ENCODE assay signal across 1 cellular context in the genomic region with DNA sequence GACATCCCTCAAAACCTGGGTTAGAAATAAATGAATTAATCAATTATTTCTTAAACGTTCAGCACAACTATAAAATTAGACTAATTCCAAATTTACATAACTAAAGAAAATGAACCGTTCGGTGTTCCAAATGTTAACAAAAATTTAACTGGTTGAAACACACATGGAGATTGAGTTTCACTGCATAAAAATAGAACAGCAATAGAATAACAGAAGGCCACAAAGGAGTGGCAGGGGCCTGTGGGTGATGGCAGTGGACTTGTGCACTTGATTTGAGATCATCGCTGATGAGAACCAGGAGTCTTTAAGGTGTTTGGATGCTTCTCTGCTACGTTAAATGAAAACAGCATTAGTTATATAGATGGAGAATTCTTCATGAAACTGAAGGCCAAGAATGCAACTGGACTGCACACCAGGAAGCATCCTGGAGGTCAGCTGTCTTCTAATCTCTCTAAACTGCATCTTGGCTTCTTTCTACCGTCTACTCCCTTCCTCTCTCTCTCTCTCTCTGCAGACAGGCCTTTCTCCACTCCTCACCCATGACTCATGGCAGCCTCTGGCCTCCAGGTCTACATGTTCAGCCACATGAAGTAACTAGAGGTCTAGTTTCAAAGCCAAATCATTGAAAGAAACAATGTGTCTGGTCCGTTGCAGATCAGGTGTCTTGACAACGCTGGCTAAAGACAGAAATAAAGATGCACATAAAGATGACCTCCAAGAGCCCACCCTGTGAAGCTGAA.
TF ChIP-seq lines count a peak whose summit lies in the region.

No MANE protein-coding gene starts in this region.

TF ChIP-seq in GM23338, 12 proteins besides CTCF, POLR2A, EP300 and RAD21 (continued from another document):
- TF ChIP-seq, protein P1, sequence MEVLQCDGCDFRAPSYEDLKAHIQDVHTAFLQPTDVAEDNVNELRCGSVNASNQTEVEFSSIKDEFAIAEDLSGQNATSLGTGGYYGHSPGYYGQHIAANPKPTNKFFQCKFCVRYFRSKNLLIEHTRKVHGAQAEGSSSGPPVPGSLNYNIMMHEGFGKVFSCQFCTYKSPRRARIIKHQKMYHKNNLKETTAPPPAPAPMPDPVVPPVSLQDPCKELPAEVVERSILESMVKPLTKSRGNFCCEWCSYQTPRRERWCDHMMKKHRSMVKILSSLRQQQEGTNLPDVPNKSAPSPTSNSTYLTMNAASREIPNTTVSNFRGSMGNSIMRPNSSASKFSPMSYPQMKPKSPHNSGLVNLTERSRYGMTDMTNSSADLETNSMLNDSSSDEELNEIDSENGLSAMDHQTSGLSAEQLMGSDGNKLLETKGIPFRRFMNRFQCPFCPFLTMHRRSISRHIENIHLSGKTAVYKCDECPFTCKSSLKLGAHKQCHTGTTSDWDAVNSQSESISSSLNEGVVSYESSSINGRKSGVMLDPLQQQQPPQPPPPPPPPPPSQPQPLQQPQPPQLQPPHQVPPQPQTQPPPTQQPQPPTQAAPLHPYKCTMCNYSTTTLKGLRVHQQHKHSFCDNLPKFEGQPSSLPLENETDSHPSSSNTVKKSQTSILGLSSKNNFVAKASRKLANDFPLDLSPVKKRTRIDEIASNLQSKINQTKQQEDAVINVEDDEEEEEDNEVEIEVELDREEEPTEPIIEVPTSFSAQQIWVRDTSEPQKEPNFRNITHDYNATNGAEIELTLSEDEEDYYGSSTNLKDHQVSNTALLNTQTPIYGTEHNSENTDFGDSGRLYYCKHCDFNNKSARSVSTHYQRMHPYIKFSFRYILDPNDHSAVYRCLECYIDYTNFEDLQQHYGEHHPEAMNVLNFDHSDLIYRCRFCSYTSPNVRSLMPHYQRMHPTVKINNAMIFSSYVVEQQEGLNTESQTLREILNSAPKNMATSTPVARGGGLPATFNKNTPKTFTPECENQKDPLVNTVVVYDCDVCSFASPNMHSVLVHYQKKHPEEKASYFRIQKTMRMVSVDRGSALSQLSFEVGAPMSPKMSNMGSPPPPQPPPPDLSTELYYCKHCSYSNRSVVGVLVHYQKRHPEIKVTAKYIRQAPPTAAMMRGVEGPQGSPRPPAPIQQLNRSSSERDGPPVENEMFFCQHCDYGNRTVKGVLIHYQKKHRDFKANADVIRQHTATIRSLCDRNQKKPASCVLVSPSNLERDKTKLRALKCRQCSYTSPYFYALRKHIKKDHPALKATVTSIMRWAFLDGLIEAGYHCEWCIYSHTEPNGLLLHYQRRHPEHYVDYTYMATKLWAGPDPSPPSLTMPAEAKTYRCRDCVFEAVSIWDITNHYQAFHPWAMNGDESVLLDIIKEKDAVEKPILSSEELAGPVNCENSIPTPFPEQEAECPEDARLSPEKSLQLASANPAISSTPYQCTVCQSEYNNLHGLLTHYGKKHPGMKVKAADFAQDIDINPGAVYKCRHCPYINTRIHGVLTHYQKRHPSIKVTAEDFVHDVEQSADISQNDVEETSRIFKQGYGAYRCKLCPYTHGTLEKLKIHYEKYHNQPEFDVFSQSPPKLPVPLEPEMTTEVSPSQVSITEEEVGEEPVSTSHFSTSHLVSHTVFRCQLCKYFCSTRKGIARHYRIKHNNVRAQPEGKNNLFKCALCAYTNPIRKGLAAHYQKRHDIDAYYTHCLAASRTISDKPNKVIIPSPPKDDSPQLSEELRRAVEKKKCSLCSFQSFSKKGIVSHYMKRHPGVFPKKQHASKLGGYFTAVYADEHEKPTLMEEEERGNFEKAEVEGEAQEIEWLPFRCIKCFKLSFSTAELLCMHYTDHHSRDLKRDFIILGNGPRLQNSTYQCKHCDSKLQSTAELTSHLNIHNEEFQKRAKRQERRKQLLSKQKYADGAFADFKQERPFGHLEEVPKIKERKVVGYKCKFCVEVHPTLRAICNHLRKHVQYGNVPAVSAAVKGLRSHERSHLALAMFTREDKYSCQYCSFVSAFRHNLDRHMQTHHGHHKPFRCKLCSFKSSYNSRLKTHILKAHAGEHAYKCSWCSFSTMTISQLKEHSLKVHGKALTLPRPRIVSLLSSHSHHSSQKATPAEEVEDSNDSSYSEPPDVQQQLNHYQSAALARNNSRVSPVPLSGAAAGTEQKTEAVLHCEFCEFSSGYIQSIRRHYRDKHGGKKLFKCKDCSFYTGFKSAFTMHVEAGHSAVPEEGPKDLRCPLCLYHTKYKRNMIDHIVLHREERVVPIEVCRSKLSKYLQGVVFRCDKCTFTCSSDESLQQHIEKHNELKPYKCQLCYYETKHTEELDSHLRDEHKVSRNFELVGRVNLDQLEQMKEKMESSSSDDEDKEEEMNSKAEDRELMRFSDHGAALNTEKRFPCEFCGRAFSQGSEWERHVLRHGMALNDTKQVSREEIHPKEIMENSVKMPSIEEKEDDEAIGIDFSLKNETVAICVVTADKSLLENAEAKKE (CRISPR knock-in tag; IDR thresholded peaks at IDR 0.05): no peak
- TF ChIP-seq EZH2phosphoT487 (IDR thresholded peaks at IDR 0.05; ENCODE audit: unreplicated experiment): no peak
- TF ChIP-seq POLR2AphosphoS5 (IDR thresholded peaks at IDR 0.05; ENCODE audit: low read depth): no peak
- TF ChIP-seq, protein P2, sequence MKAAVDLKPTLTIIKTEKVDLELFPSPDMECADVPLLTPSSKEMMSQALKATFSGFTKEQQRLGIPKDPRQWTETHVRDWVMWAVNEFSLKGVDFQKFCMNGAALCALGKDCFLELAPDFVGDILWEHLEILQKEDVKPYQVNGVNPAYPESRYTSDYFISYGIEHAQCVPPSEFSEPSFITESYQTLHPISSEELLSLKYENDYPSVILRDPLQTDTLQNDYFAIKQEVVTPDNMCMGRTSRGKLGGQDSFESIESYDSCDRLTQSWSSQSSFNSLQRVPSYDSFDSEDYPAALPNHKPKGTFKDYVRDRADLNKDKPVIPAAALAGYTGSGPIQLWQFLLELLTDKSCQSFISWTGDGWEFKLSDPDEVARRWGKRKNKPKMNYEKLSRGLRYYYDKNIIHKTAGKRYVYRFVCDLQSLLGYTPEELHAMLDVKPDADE (IDR thresholded peaks at IDR 0.05): no peak
- no peak for TF ChIP-seq STAT1 (IDR thresholded peaks at IDR 0.05; ENCODE audit: unreplicated experiment)
- TF ChIP-seq ZNF114 (CRISPR knock-in tag; IDR thresholded peaks at IDR 0.05): no peak
TF ChIP-seq in GM23338: peak in this region for 0.
